In the genomic region with DNA sequence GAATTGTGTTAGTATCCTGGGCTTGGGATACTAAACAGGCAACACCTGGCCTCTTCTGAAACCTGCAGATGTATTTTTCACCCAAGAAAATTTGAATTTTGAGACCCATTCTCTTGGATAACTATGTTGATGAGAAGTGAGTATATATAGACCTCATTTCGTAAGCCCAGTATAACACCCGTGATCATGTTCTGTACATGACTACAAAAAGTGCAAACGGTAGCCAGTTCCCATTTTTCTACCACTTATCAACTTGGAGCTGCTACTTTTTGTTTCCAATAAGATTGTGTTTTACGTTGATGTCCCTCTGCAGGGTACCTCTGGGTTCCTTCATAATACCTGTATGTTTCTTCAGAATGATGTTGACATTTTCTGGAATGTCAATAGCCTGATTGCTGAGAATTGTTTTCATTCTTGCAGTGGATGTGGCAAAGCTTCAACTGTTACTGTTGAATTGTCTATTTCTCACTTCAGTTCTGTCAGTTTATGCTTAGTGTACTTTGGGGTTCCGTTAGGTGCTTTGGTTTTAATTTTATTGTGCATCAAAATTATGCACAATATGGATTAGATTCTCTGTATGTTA, we compare ENCODE assay signal across 19 cellular contexts. TPM values are rescaled to one million over a fixed set of nuclear protein-coding genes. Genes with fewer than 3 reads are reported as not detected.
DNase-seq lines count a peak whose midpoint lies in the region; FAIRE-seq and TF ChIP-seq lines count a peak whose summit lies in the region.
"Had no signal": no experiment of that assay in that cellular context is flagged by ENCODE, and none has a peak within 500 bp of the region (broad histone marks: within the 10 kb centered on the region; RNA-seq: fewer than 3 reads in every experiment).

No MANE protein-coding gene starts in this region.

- DNase-seq in SIG-M5 treated with dmso at 0.1 percent for 504 hours (lab: John Stamatoyannopoulos, UW; ENCODE audit: unreplicated experiment) (peak; percentile 16), SIG-M5 (lab: John Stamatoyannopoulos, UW) (no peak), NOMO-1 treated with DMSO at 0.1 percent for 48 hours (lab: John Stamatoyannopoulos, UW; ENCODE audit: unreplicated experiment) (peak; percentile 59), endothelial cell of umbilical vein (ENCODE audit: low read depth, low spot score) (no peak), NCI-H524 (lab: John Stamatoyannopoulos, UW) (no peak), AML-193 (lab: John Stamatoyannopoulos, UW) (no peak), HuH-7.5 (ENCODE audit: low spot score) (no peak)
- DNase-seq: 8988T, ACHN, DMS153, DND-41, NCI-H2029, NCI-H446 treated with DMSO at 0.1 percent for 48 hours, NCI-H69, PC-9, Right ventricle myocardium superior, RPMI8226, T-helper 1 cell had no signal

- no peak overlapping the region for H3K27ac ChIP-seq in endothelial cell of umbilical vein (ENCODE audit: insufficient read depth, low read depth, low read length)
- H3K27ac ChIP-seq: PC-9 had no signal

- H3K4me3 ChIP-seq in endothelial cell of umbilical vein (replicated peaks in 1 of 3; ENCODE audit: insufficient read depth in 1 of 3, low read depth in 1 of 3, low read length in 3 of 3), result no peak overlapping the region
- H3K4me3 ChIP-seq: PC-9 had no signal

- peaks cover 9% of the 10 kb centered on the region for H3K79me2 ChIP-seq in endothelial cell of umbilical vein (ENCODE audit: control insufficient read depth, insufficient read depth, low read length)

- no peak overlapping the region for H3K9ac ChIP-seq in endothelial cell of umbilical vein (replicated peaks; ENCODE audit: extremely low read depth, insufficient read depth, low read length)

- peak overlapping the region; percentile 47 for H3K4me2 ChIP-seq in endothelial cell of umbilical vein (ENCODE audit: insufficient read depth, low read length)
- H3K4me2 ChIP-seq: PC-9 had no signal

- H3K4me1 ChIP-seq in endothelial cell of umbilical vein (ENCODE audit: control insufficient read depth, extremely low read depth, insufficient read depth, low read length), result peaks cover 11% of the 10 kb centered on the region

- BruUV-seq in endothelial cell of umbilical vein (replicated peaks; lab: Mats Ljungman, UMichigan), result no TSS peak

- no peaks in the 10 kb centered on the region for H3K36me3 ChIP-seq in endothelial cell of umbilical vein (ENCODE audit: control insufficient read depth in 2 of 2, extremely low read depth in 1 of 2, insufficient read depth in 2 of 2, low read length in 2 of 2)

- no peaks in the 10 kb centered on the region for H3K9me3 ChIP-seq in endothelial cell of umbilical vein (replicated peaks; ENCODE audit: control insufficient read depth, insufficient read depth, low read length)

- CTCF ChIA-PET in endothelial cell of umbilical vein (lab: Charles Lee), result interaction anchor here (1.0 to 1.4 kb wide), 3 partner anchors 24 to 78 kb away, joined by 3 to 5 read pairs (median 4); no protein-coding TSS in a partner anchor

- TF ChIP-seq POLR2A in endothelial cell of umbilical vein (IDR thresholded peaks at IDR 0.05; ENCODE audit: low read depth, low read length), result no peak

- FAIRE-seq in endothelial cell of umbilical vein (lab: Jason Lieb, UNC), result no peak
- FAIRE-seq: GM19239 had no signal

- TF ChIP-seq CTCF in endothelial cell of umbilical vein (IDR thresholded peaks at IDR 0.05; ENCODE audit: extremely low read depth in 1 of 2, insufficient read depth in 1 of 2, low read depth in 1 of 2, low read length in 2 of 2), result no peak

- no peaks in the 10 kb centered on the region for H4K20me1 ChIP-seq in endothelial cell of umbilical vein (replicated peaks; ENCODE audit: control insufficient read depth, extremely low read depth, insufficient read depth, low read length)

- no peaks in the 10 kb centered on the region for H3K9me1 ChIP-seq in endothelial cell of umbilical vein (replicated peaks; ENCODE audit: control insufficient read depth, extremely low read depth, insufficient read depth, low read length)

- no peak overlapping the region for H2AFZ ChIP-seq in endothelial cell of umbilical vein (ENCODE audit: low read depth, low read length)
- H2AFZ ChIP-seq: PC-9 had no signal

- dilution Hi-C loops in endothelial cell of umbilical vein (cut with MboI; ENCODE audit: extremely low pct_ligation_motif_present, low sequenced_read_pairs), result no loop called here

- POLR2A ChIA-PET in endothelial cell of umbilical vein (lab: Charles Lee), result no interaction called here

- H3K27me3 ChIP-seq in endothelial cell of umbilical vein (ENCODE audit: control insufficient read depth in 2 of 2, insufficient read depth in 2 of 2, low read length in 2 of 2), result no peaks in the 10 kb centered on the region

- intact Hi-C loops in endothelial cell of umbilical vein (cut with micrococcal nuclease), result no loop called here

TF ChIP-seq in endothelial cell of umbilical vein, 7 proteins besides CTCF, POLR2A, EP300 and RAD21:
- TF ChIP-seq, protein P1, sequence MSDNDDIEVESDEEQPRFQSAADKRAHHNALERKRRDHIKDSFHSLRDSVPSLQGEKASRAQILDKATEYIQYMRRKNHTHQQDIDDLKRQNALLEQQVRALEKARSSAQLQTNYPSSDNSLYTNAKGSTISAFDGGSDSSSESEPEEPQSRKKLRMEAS (IDR thresholded peaks at IDR 0.05; ENCODE audit: insufficient read depth, insufficient read length), result no peak
TF ChIP-seq in endothelial cell of umbilical vein: peak in this region for 0.

RNA-seq across cellular contexts. Expression of a gene that starts 48.1 kb away (rescaled TPM):
- total RNA-seq in endothelial cell of umbilical vein, result 14.8 and 16.8 TPM in 2 replicates
- 3.6 and 4.1 TPM in 2 replicates for polyA plus RNA-seq in endothelial cell of umbilical vein
- polyA plus RNA-seq in endothelial cell of umbilical vein (2011; cell fraction: cytosol; rRNA removed), result 6.6 and 7.5 TPM in 2 replicates
- polyA plus RNA-seq in endothelial cell of umbilical vein (2011; cell fraction: nucleus; rRNA removed), result 8.6 and 9.4 TPM in 2 replicates
- polyA plus RNA-seq in endothelial cell of umbilical vein (2012), result 9.9 and 14.6 TPM in 2 replicates
- 21.0 and 22.6 TPM in 2 replicates for polyA minus RNA-seq in endothelial cell of umbilical vein
- polyA minus RNA-seq in endothelial cell of umbilical vein (2011; cell fraction: cytosol; rRNA and poly(A)+ RNA removed), result 9.9 TPM
- 24.2 and 37.5 TPM in 2 replicates for polyA minus RNA-seq in endothelial cell of umbilical vein (2011; cell fraction: nucleus; rRNA and poly(A)+ RNA removed)

Comparison
In these comparisons a context has a peak if more than half of its experiments do, and no peak if none do; other contexts are left out.
1. DNase-seq: peak in SIG-M5 treated with dmso at 0.1 percent for 504 hours (single experiment) and NOMO-1 treated with DMSO at 0.1 percent for 48 hours (single experiment); none in SIG-M5 (single experiment), endothelial cell of umbilical vein (single experiment), NCI-H524 (0 of 2), AML-193 (0 of 2) and HuH-7.5 (single experiment).